ENCODE assay signal across 8 cellular contexts in the genomic region with DNA sequence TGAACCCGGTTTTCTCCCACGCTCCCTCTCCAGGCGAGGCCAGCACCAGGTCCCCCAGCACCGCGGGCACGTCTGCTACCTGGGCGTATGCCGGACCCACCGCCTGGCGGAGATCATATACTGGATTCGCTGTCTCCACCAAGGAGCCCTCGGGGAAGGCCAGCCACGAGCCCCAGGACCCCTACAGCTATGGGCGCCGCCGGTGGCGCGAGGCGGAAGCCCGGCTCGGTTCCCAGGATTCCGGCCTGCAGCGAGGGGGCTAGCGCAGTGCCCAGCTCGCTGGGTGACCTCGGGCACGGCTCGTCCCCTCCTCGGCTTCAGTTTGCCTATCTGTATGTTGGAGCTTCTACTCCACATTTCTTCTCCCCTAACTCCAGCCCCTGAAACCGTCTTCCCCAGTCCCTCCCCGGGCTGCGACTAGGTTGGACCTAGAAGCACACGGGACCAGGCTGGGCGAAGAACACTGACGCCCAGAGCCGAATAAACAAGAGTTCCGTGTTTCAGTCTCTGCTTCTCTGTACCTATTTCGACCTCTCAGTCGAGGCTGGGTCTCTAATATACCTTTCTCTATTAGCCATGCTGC. TPM values are rescaled to one million over a fixed set of nuclear protein-coding genes. Genes with fewer than 3 reads are reported as not detected.
DNase-seq lines count a peak whose midpoint lies in the region; ATAC-seq and TF ChIP-seq lines count a peak whose summit lies in the region.

No MANE protein-coding gene starts in this region.

- H3K4me3 ChIP-seq in body of pancreas, result peak overlapping the region; percentile 18 to 32
- peak overlapping the region; percentile 43 to 75 (median 66) for H3K4me3 ChIP-seq in subcutaneous abdominal adipose tissue (ENCODE audit: low read depth in 1 of 5, low read length in 5 of 5)

- ATAC-seq in body of pancreas (peak; percentile 41), left colon (peak; percentile 39)

- no peaks in the 10 kb centered on the region for H3K9me3 ChIP-seq in body of pancreas
- H3K9me3 ChIP-seq in subcutaneous abdominal adipose tissue (ENCODE audit: control insufficient read depth in 5 of 5, low read length in 5 of 5), result no peaks in the 10 kb centered on the region

- H3K36me3 ChIP-seq in body of pancreas (replicated peaks in 1 of 2; ENCODE audit: insufficient read depth in 1 of 2, low read depth in 2 of 2) (peaks cover 0 to 2% of the 10 kb centered on the region in 2 donors), subcutaneous abdominal adipose tissue (ENCODE audit: control insufficient read depth in 5 of 5, insufficient read depth in 5 of 5, low read length in 5 of 5) (peaks cover 0 to 27% (median 20%) of the 10 kb centered on the region in 5 donors)

- H3K4me1 ChIP-seq in body of pancreas (peaks cover 33% of the 10 kb centered on the region), subcutaneous abdominal adipose tissue (ENCODE audit: control insufficient read depth in 5 of 5, insufficient read depth in 5 of 5, low read length in 5 of 5) (peaks cover 6 to 58% (median 40%) of the 10 kb centered on the region in 5 donors)

- TF ChIP-seq POLR2A in body of pancreas (IDR thresholded peaks at IDR 0.05), result no peak

- no peaks in the 10 kb centered on the region for H3K27me3 ChIP-seq in body of pancreas
- peaks cover 10 to 33% (median 21%) of the 10 kb centered on the region in 5 donors for H3K27me3 ChIP-seq in subcutaneous abdominal adipose tissue (ENCODE audit: control insufficient read depth in 5 of 5, insufficient read depth in 4 of 5, low read length in 5 of 5)

- intact Hi-C loops in body of pancreas (cut with DNase I), result no loop called here
- intact Hi-C loops in left colon (cut with DNase I, micrococcal nuclease), result no loop called here

- WGBS in body of pancreas, 2 donors, result 4 to 8% methylated on average over 26 to 39 of the region's 39 CpGs

- H3K9ac ChIP-seq in subcutaneous abdominal adipose tissue (ENCODE audit: low read length in 5 of 5), result peak overlapping the region in 3 of 5 donors; percentile 27 to 68 (median 50)

- peak; percentile 74 for DNase-seq in DMS 273 (lab: John Stamatoyannopoulos, UW; ENCODE audit: unreplicated experiment)
- no peak for DNase-seq in DMS 273 treated with DMSO at 0.1 percent for 48 hours (lab: John Stamatoyannopoulos, UW)
- no peak for DNase-seq in body of pancreas
- DNase-seq in left colon, result no peak
- no peak for DNase-seq in T-helper 9 cell
- DNase-seq in glomerular visceral epithelial cell (ENCODE audit: extremely low spot score), result no peak
- no peak for DNase-seq in activated effector memory CD4-positive, alpha-beta T cell treated with Interleukin-2 at 50 U/mL for 16 hours

- TF ChIP-seq CTCF in body of pancreas (IDR thresholded peaks at IDR 0.05), result peak in 1 of 7 experiments; percentile 6

- peak overlapping the region in 2 of 4 donors; percentile 66 to 69 for H3K27ac ChIP-seq in body of pancreas
- H3K27ac ChIP-seq in subcutaneous abdominal adipose tissue (ENCODE audit: low read depth, low read length), result peak overlapping the region; percentile 30

RNA-seq across cellular contexts. Expression of a gene that starts 0.8 kb away (rescaled TPM):
- 1 to 10 TPM in 1 of 2 donors, under 1 TPM in 1; 0.66 to 3.4 TPM for total RNA-seq in body of pancreas
- total RNA-seq in left colon, result 1 to 10 TPM; 1.5 to 2.0 TPM

RNA-seq across cellular contexts. Expression of a gene that starts 0.8 kb away (rescaled TPM):
- total RNA-seq in body of pancreas, result 1 to 10 TPM in 1 of 2 donors, not detected in 1; 1.6 TPM
- total RNA-seq in left colon, result 1 to 10 TPM in 1 of 2 donors, under 1 TPM in 1; 0.98 to 1.1 TPM

RNA-seq across cellular contexts. Expression of a gene that starts 13.1 kb away (rescaled TPM):
- total RNA-seq in body of pancreas (10 to 100 TPM; 45.4 to 71.2 TPM), left colon (10 to 100 TPM; 66.7 to 83.9 TPM)

RNA-seq across cellular contexts. Expression of a gene that starts 24.4 kb away (rescaled TPM):
- total RNA-seq in body of pancreas (1 to 10 TPM; 3.6 to 5.6 TPM), left colon (10 to 100 TPM; 13.8 to 14.9 TPM)

RNA-seq across cellular contexts. Expression of a gene that starts 24.5 kb away (rescaled TPM):
- 100 to 1,000 TPM in 1 of 2 donors, 10 to 100 TPM in 1; 46.7 to 134 TPM for total RNA-seq in body of pancreas
- total RNA-seq in left colon, result 10 to 100 TPM; 69.0 to 83.1 TPM
